In genomic region chr1:39995973-39996393, GRCh38 we compare ENCODE assay signal across 10 cellular contexts. TPM values are rescaled to one million over a fixed set of nuclear protein-coding genes. Genes with fewer than 3 reads are reported as not detected.
DNase-seq lines count a peak whose midpoint lies in the region; ATAC-seq and TF ChIP-seq lines count a peak whose summit lies in the region.
"Had no signal": no experiment of that assay in that cellular context is flagged by ENCODE, and none has a peak within 500 bp of the region (broad histone marks: within the 10 kb centered on the region; RNA-seq: fewer than 3 reads in every experiment).

No MANE protein-coding gene starts in this region.

- H3K36me3 Mint-ChIP-seq in activated T-cell treated with anti-CD3 and anti-CD28 coated beads, Interleukin-2, amount 50 U/mL, for 72 hours (ENCODE audit: insufficient read depth in 2 of 2), result no peaks in the 10 kb centered on the region
- H3K36me3 Mint-ChIP-seq: mesothelial cell of epicardium had no signal

- peaks cover 29% of the 10 kb centered on the region for H3K4me1 ChIP-seq in OCI-LY7 (ENCODE audit: insufficient read depth, low read length, poor library complexity, severe bottlenecking)
- peaks cover 0 to 9% of the 10 kb centered on the region in 2 donors for H3K4me1 ChIP-seq in thyroid gland

- H3K27me3 ChIP-seq in thyroid gland, result no peaks in the 10 kb centered on the region

- H3K27ac Mint-ChIP-seq in activated T-cell treated with anti-CD3 and anti-CD28 coated beads, Interleukin-2, amount 50 U/mL, for 72 hours, result peak overlapping the region; percentile 7
- H3K27ac Mint-ChIP-seq: mesothelial cell of epicardium had no signal

- no peaks in the 10 kb centered on the region for H3K79me2 ChIP-seq in OCI-LY7 (ENCODE audit: insufficient read depth, low read depth, low read length)

- in situ Hi-C loops in ACHN (cut with HindIII; ENCODE audit: low pct_ligation_motif_present, low pct_unique_long_range_greater_than_20kb, low sequenced_read_pairs), result no loop called here

- no peaks in the 10 kb centered on the region for H3K27me3 Mint-ChIP-seq in activated T-cell treated with anti-CD3 and anti-CD28 coated beads, Interleukin-2, amount 50 U/mL, for 72 hours (ENCODE audit: low read depth)

- H3K4me1 Mint-ChIP-seq in activated T-cell treated with anti-CD3 and anti-CD28 coated beads, Interleukin-2, amount 50 U/mL, for 72 hours (ENCODE audit: low read depth), result peaks cover 11% of the 10 kb centered on the region
- H3K4me1 Mint-ChIP-seq: mesothelial cell of epicardium had no signal

- TF ChIP-seq CTCF in OCI-LY7 (conservative IDR thresholded peaks at IDR 0.05; ENCODE audit: low read length) (0 out of 2 replicates have a peak, but pooled peaks have one; percentile 18), thyroid gland (IDR thresholded peaks at IDR 0.05) (no peak)

- no peaks in the 10 kb centered on the region for H3K9me3 Mint-ChIP-seq in activated T-cell treated with anti-CD3 and anti-CD28 coated beads, Interleukin-2, amount 50 U/mL, for 72 hours
- H3K9me3 Mint-ChIP-seq: mesothelial cell of epicardium had no signal

- POLR2A ChIA-PET in OCI-LY7 (lab: Charles Lee), result no interaction called here

- H3K9me3 ChIP-seq in OCI-LY7 (ENCODE audit: low read length) (no peaks in the 10 kb centered on the region), thyroid gland (no peaks in the 10 kb centered on the region)

- ATAC-seq in activated T-cell treated with anti-CD3 and anti-CD28 coated beads, Interleukin-2, amount 50 U/mL, for 72 hours (replicated peaks in 1 of 2), result peak; percentile 47 to 61
- ATAC-seq in HG02610 (IDR thresholded peaks at IDR 0.05; ENCODE audit: unreplicated experiment) (peak; percentile 80), HG02840 (IDR thresholded peaks at IDR 0.05; ENCODE audit: low FRiP score, unreplicated experiment) (no peak)

- H3K9me2 ChIP-seq in OCI-LY7 (ENCODE audit: insufficient read depth, low read length), result no peaks in the 10 kb centered on the region

- no peak overlapping the region for H3K4me3 Mint-ChIP-seq in activated T-cell treated with anti-CD3 and anti-CD28 coated beads, Interleukin-2, amount 50 U/mL, for 72 hours
- H3K4me3 Mint-ChIP-seq: mesothelial cell of epicardium had no signal

- H3K4me2 ChIP-seq in OCI-LY7 (ENCODE audit: low read length), result peak overlapping the region; percentile 65

- no peak for TF ChIP-seq POLR2A in thyroid gland (IDR thresholded peaks at IDR 0.05)

- no peaks in the 10 kb centered on the region for H4K20me1 ChIP-seq in OCI-LY7 (ENCODE audit: insufficient read depth, low read length)

- H3K4me3 ChIP-seq in OCI-LY7 (ENCODE audit: low read depth, low read length, poor library complexity, severe bottlenecking) (peak overlapping the region; percentile 15), thyroid gland (replicated peaks in 1 of 3) (no peak overlapping the region)

- CTCF ChIA-PET in OCI-LY7 (lab: Charles Lee; ENCODE audit: unreplicated experiment), result no interaction called here

- intact Hi-C loops in OCI-LY7 (cut with micrococcal nuclease; ENCODE audit: unreplicated experiment) (loop anchor here (2.0 kb wide), 1 partner anchor 43 kb away; no protein-coding TSS in a partner anchor), thyroid gland (cut with DNase I) (no loop called here)

- no peaks in the 10 kb centered on the region for H3K36me3 ChIP-seq in OCI-LY7 (ENCODE audit: insufficient read depth, low read length)
- no peaks in the 10 kb centered on the region for H3K36me3 ChIP-seq in thyroid gland

- BruUV-seq in OCI-LY7 (replicated peaks; lab: Mats Ljungman, UMichigan), result no TSS peak

- WGBS in thyroid gland, 2 donors, result 58 to 92% methylated on average over 1 of the region's 1 CpG

- H3K27ac ChIP-seq in OCI-LY7 (ENCODE audit: low read depth, low read length, poor library complexity, severe bottlenecking), result peak overlapping the region; percentile 69
- peak overlapping the region in 1 of 3 donors; percentile 31 for H3K27ac ChIP-seq in thyroid gland

- no peak for DNase-seq in activated T-cell treated with anti-CD3 and anti-CD28 coated beads, Interleukin-2, amount 50 U/mL, for 72 hours
- DNase-seq in activated T-cell treated with anti-CD3 and anti-CD28 coated beads, Interleukin-2, amount 50 U/mL, for 48 hours, result no peak
- peak; percentile 89 for DNase-seq in OCI-LY7 (ENCODE audit: low spot score)
- DNase-seq in thyroid gland, result peak; percentile 5 to 12
- no peak for DNase-seq in ACHN
- no peak for DNase-seq in hepatic stellate cell (ENCODE audit: low spot score)
- DNase-seq: AML-193 had no signal

- H2AFZ ChIP-seq in OCI-LY7 (ENCODE audit: low read length), result peak overlapping the region; percentile 85

RNA-seq across cellular contexts. Expression of gene MFSD2A, which starts 41.0 kb away (rescaled TPM):
- total RNA-seq in activated T-cell treated with anti-CD3 and anti-CD28 coated beads, Interleukin-2, amount 50 U/mL, for 72 hours, result 1 to 10 TPM; 7.2 to 9.5 TPM
- 6.4 and 9.9 TPM in 2 replicates for total RNA-seq in OCI-LY7 (2014; rRNA removed; shearing (Covaris generic))
- 11.0 and 13.4 TPM in 2 replicates for total RNA-seq in OCI-LY7 (2022)
- 10 to 100 TPM in 2 of 4 donors, 1 to 10 TPM in 2; 8.9 to 60.8 (median 16.5) TPM for total RNA-seq in thyroid gland

RNA-seq across cellular contexts. Expression of gene CAP1, which starts 44.5 kb away (rescaled TPM):
- 100 to 1,000 TPM; 401 to 411 TPM for total RNA-seq in activated T-cell treated with anti-CD3 and anti-CD28 coated beads, Interleukin-2, amount 50 U/mL, for 72 hours
- total RNA-seq in OCI-LY7 (2014; rRNA removed; shearing (Covaris generic)), result 184 and 193 TPM in 2 replicates
- 276 and 296 TPM in 2 replicates for total RNA-seq in OCI-LY7 (2022)
- 100 to 1,000 TPM; 204 to 247 (median 227) TPM for total RNA-seq in thyroid gland

Comparison
In these comparisons a context has a peak if more than half of its experiments do, and no peak if none do; other contexts are left out.
1. DNase-seq: peak in OCI-LY7 (single experiment) and thyroid gland (2 of 2); none in activated T-cell treated with anti-CD3 and anti-CD28 coated beads, Interleukin-2, amount 50 U/mL, for 72 hours (0 of 2), activated T-cell treated with anti-CD3 and anti-CD28 coated beads, Interleukin-2, amount 50 U/mL, for 48 hours (0 of 2), ACHN (single experiment) and hepatic stellate cell (single experiment).